ENCODE assay signal across 10 cellular contexts in the genomic region with DNA sequence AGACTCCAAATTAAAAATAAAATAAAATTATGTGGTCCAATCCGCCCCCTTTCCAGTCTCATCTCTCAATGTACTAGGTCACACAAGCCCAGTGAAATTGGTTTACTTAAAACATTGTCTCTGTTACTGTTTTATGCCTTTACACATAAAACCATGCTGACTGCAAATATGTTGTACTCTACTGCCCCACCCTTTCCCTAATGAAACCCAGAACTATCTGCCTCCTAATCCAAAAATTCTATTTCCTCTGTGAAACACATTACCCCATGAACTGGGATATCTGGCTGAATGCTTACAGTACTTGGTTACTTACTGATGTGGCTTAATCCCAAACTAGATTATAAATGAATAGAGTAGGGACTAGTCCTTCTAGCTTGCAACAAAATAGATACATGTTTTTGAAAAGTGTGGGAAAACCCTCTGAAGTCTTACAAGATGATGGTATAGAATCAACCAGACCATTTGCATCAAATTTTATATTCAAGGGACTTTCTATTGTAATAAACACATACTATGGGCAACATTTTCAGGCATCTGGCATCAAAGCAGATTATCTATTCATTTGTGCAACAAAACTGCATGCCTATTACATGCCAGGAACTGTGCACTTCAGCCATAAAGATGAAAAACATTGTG. TPM values are rescaled to one million over a fixed set of nuclear protein-coding genes. Genes with fewer than 3 reads are reported as not detected.
A peak's percentile ranks its signal among the peaks of the same experiment; 100 is the strongest.
DNase-seq lines count a peak whose midpoint lies in the region; ATAC-seq, FAIRE-seq and TF ChIP-seq lines count a peak whose summit lies in the region.
"Had no signal": no experiment of that assay in that cellular context is flagged by ENCODE, and none has a peak within 500 bp of the region (broad histone marks: within the 10 kb centered on the region; RNA-seq: fewer than 3 reads in every experiment).

No MANE protein-coding gene starts in this region.

- no peaks in the 10 kb centered on the region for H3K9me3 Mint-ChIP-seq in T-helper 2 cell treated with Interferon-gamma antibody and Interleukin-4, amounts not matched to agents 5 μg/mL and 100 μg/mL, for 36 hours
- H3K9me3 Mint-ChIP-seq in astrocyte (ENCODE audit: unreplicated experiment) = no peaks in the 10 kb centered on the region

- WGBS in testis, 2 donors = 65 to 70% methylated on average over 1 of the region's 1 CpG

- H3K4me1 ChIP-seq in astrocyte (ENCODE audit: insufficient read depth, low read length) (peaks cover 27% of the 10 kb centered on the region), keratinocyte (ENCODE audit: control insufficient read depth, extremely low read depth, insufficient read depth, low read length) (peaks cover 36% of the 10 kb centered on the region), testis (peaks cover 54% of the 10 kb centered on the region)

- H3K9me3 ChIP-seq in astrocyte (ENCODE audit: insufficient read depth, low read depth, low read length) = no peaks in the 10 kb centered on the region
- H3K9me3 ChIP-seq in keratinocyte (ENCODE audit: control insufficient read depth, low read depth, low read length) = no peaks in the 10 kb centered on the region
- no peaks in the 10 kb centered on the region for H3K9me3 ChIP-seq in testis
- H3K9me3 ChIP-seq: prostate gland had no signal

- H3K36me3 Mint-ChIP-seq in T-helper 2 cell treated with Interferon-gamma antibody and Interleukin-4, amounts not matched to agents 5 μg/mL and 100 μg/mL, for 36 hours (ENCODE audit: low read depth) = peaks cover 42% of the 10 kb centered on the region
- H3K36me3 Mint-ChIP-seq in astrocyte (ENCODE audit: low read depth, unreplicated experiment) = no peaks in the 10 kb centered on the region

- H3K79me2 ChIP-seq in astrocyte (ENCODE audit: insufficient read depth, low read length) (no peaks in the 10 kb centered on the region), keratinocyte (ENCODE audit: control insufficient read depth, insufficient read depth, low read length) (peaks cover 99% of the 10 kb centered on the region)

- intact Hi-C loops in testis (cut with DNase I; ENCODE audit: low total_unique reads) = no loop called here

- H3K36me3 ChIP-seq in astrocyte (ENCODE audit: insufficient read depth, low read length) (peaks cover 3% of the 10 kb centered on the region), keratinocyte (ENCODE audit: control insufficient read depth in 2 of 2, extremely low read depth in 1 of 2, insufficient read depth in 2 of 2, low read length in 2 of 2) (peaks cover 6 to 14% of the 10 kb centered on the region in 2 experiments), testis (ENCODE audit: low read depth, missing control alignments) (no peaks in the 10 kb centered on the region)
- H3K36me3 ChIP-seq: prostate gland had no signal

- no peak overlapping the region for H3K4me3 ChIP-seq in astrocyte (ENCODE audit: insufficient read depth, low read depth, low read length)
- peak overlapping the region in 2 of 3 experiments; percentile 2 to 53 for H3K4me3 ChIP-seq in keratinocyte (ENCODE audit: control insufficient read depth in 2 of 3, extremely low read depth in 1 of 3, insufficient read depth in 2 of 3, low read depth in 1 of 3, low read length in 3 of 3)
- no peak overlapping the region for H3K4me3 ChIP-seq in testis
- H3K4me3 ChIP-seq: prostate gland had no signal

- H3K9me1 ChIP-seq in keratinocyte (ENCODE audit: control insufficient read depth, extremely low read depth, insufficient read depth, low read length) = peaks cover 5% of the 10 kb centered on the region

- peaks cover 99% of the 10 kb centered on the region for H4K20me1 ChIP-seq in astrocyte (ENCODE audit: insufficient read depth, low read length)
- H4K20me1 ChIP-seq in keratinocyte (ENCODE audit: control insufficient read depth, extremely low read depth, insufficient read depth, low read length) = peaks cover 30% of the 10 kb centered on the region

- TF ChIP-seq CTCF in astrocyte (IDR thresholded peaks at IDR 0.05; ENCODE audit: insufficient read depth, low read depth, low read length) = no peak
- no peak for TF ChIP-seq CTCF in keratinocyte (optimal IDR thresholded peaks at IDR 0.05 in 1 of 3, IDR thresholded peaks at IDR 0.05 in 1 of 3, conservative IDR thresholded peaks at IDR 0.05 in 1 of 3; ENCODE audit: extremely low read depth in 1 of 3, insufficient read depth in 2 of 3, low read length in 3 of 3)
- no peak for TF ChIP-seq CTCF in testis (IDR thresholded peaks at IDR 0.05)
- no peak for TF ChIP-seq CTCF in omental fat pad (IDR thresholded peaks at IDR 0.05)

- no peaks in the 10 kb centered on the region for H3K27me3 ChIP-seq in astrocyte (ENCODE audit: insufficient read depth, low read length)
- no peaks in the 10 kb centered on the region for H3K27me3 ChIP-seq in keratinocyte (ENCODE audit: control insufficient read depth, extremely low read depth, insufficient read depth, low read length)
- H3K27me3 ChIP-seq in testis = no peaks in the 10 kb centered on the region

- H3K4me1 Mint-ChIP-seq in T-helper 2 cell treated with Interferon-gamma antibody and Interleukin-4, amounts not matched to agents 5 μg/mL and 100 μg/mL, for 36 hours (ENCODE audit: low read depth) = peaks cover 62% of the 10 kb centered on the region
- H3K4me1 Mint-ChIP-seq in astrocyte (ENCODE audit: low read depth, unreplicated experiment) = peaks cover 52% of the 10 kb centered on the region

- TF ChIP-seq POLR2A in testis (IDR thresholded peaks at IDR 0.05) = no peak

- FAIRE-seq in astrocyte (lab: Jason Lieb, UNC) (no peak), keratinocyte (lab: Jason Lieb, UNC) (no peak)

- H3K27ac ChIP-seq in astrocyte (ENCODE audit: low read depth, low read length) = peak overlapping the region; percentile 58
- peak overlapping the region; percentile 59 for H3K27ac ChIP-seq in keratinocyte (ENCODE audit: control insufficient read depth, insufficient read depth, low read length)
- peak overlapping the region; percentile 31 to 70 for H3K27ac ChIP-seq in testis

- DNase-seq in T-helper 2 cell treated with Interferon-gamma antibody and Interleukin-4, amounts not matched to agents 5 μg/mL and 100 μg/mL, for 36 hours (ENCODE audit: low spot score) = no peak
- DNase-seq in T-helper 2 cell (no peak), astrocyte (ENCODE audit: low read depth) (no peak), keratinocyte (ENCODE audit: low read depth, low spot score) (no peak), testis (no peak), omental fat pad (ENCODE audit: low spot score) (no peak), kidney glomerular epithelial cell (lab: John Stamatoyannopoulos, UW) (no peak)
- DNase-seq: NCI-H2081 had no signal

- no peaks in the 10 kb centered on the region for H3K27me3 Mint-ChIP-seq in T-helper 2 cell treated with Interferon-gamma antibody and Interleukin-4, amounts not matched to agents 5 μg/mL and 100 μg/mL, for 36 hours (ENCODE audit: low read depth)
- H3K27me3 Mint-ChIP-seq in astrocyte (ENCODE audit: low read depth, unreplicated experiment) = no peaks in the 10 kb centered on the region

- dilution Hi-C loops in keratinocyte (cut with MboI; ENCODE audit: extremely low pct_ligation_motif_present, low sequenced_read_pairs) = no loop called here

- H2AFZ ChIP-seq in astrocyte (ENCODE audit: low read depth, low read length) (no peak overlapping the region), keratinocyte (ENCODE audit: control insufficient read depth, low read length) (no peak overlapping the region)

- peak overlapping the region; percentile 83 for H3K4me2 ChIP-seq in astrocyte (ENCODE audit: low read length)
- H3K4me2 ChIP-seq in keratinocyte (ENCODE audit: control insufficient read depth, extremely low read depth, insufficient read depth, low read depth, low read length) = peak overlapping the region; percentile 84

- peak overlapping the region; percentile 22 for H3K27ac Mint-ChIP-seq in T-helper 2 cell treated with Interferon-gamma antibody and Interleukin-4, amounts not matched to agents 5 μg/mL and 100 μg/mL, for 36 hours
- H3K27ac Mint-ChIP-seq in astrocyte (ENCODE audit: unreplicated experiment) = no peak overlapping the region

- peak overlapping the region; percentile 31 for H3K4me3 Mint-ChIP-seq in T-helper 2 cell treated with Interferon-gamma antibody and Interleukin-4, amounts not matched to agents 5 μg/mL and 100 μg/mL, for 36 hours
- H3K4me3 Mint-ChIP-seq in astrocyte (ENCODE audit: unreplicated experiment) = no peak overlapping the region

- H3K9ac ChIP-seq in astrocyte (ENCODE audit: low read length) = peak overlapping the region; percentile 12
- H3K9ac ChIP-seq in keratinocyte (ENCODE audit: control insufficient read depth, extremely low read depth, insufficient read depth, low read length) = peak overlapping the region; percentile 60

- ATAC-seq in HG03571 (IDR thresholded peaks at IDR 0.05; ENCODE audit: unreplicated experiment) = no peak
- no peak for ATAC-seq in omental fat pad (ENCODE audit: low FRiP score)

RNA-seq across cellular contexts. Expression of gene KMT2E, which starts 10.0 kb away (rescaled TPM):
- 57.4 and 62.5 TPM in 2 replicates for total RNA-seq in astrocyte
- 3.5 to 12.9 TPM (median 7.9 TPM) in 3 replicates for polyA plus RNA-seq in keratinocyte
- polyA plus RNA-seq in keratinocyte (2011; ENCODE audit: low read depth) = 78.4 TPM
- polyA plus RNA-seq in keratinocyte (2011; cell fraction: cytosol; rRNA removed) = 7.6 and 7.7 TPM in 2 replicates
- polyA plus RNA-seq in keratinocyte (2011; cell fraction: nucleus; rRNA removed) = 31.9 and 35.6 TPM in 2 replicates
- 21.5 and 27.1 TPM in 2 replicates for polyA plus RNA-seq in keratinocyte (2012; ENCODE audit: low replicate concordance)
- 36.9 to 48.3 TPM (median 41.4 TPM) in 3 replicates for polyA minus RNA-seq in keratinocyte
- polyA minus RNA-seq in keratinocyte (2011; cell fraction: cytosol; rRNA and poly(A)+ RNA removed) = 10.4 TPM
- 39.3 and 68.7 TPM in 2 replicates for polyA minus RNA-seq in keratinocyte (2011; cell fraction: nucleus; rRNA and poly(A)+ RNA removed)
- 100 to 1,000 TPM in 1 of 2 donors, 10 to 100 TPM in 1; 96.6 to 133 TPM for total RNA-seq in testis
- 21.1 TPM for polyA plus RNA-seq in testis (ENCODE audit: insufficient read depth, low read depth, low replicate concordance)
- total RNA-seq in omental fat pad = 100 to 1,000 TPM in 2 of 4 donors, 10 to 100 TPM in 2; 75.3 to 124 (median 101) TPM

Comparison
In these comparisons a context has a peak if more than half of its experiments do, and no peak if none do; other contexts are left out.
1. H3K4me3 ChIP-seq: peak in keratinocyte (2 of 3); none in astrocyte (single experiment) and testis (0 of 2).
2. Peak in every context shown above with its lines, with median percentiles within 50 percentile points of each other: H3K27ac ChIP-seq.